ENCODE assay signal across 1 cellular context in genomic region chr5:171899792-171900191, GRCh38.
TF ChIP-seq lines count a peak whose summit lies in the region.

No MANE protein-coding gene starts in this region.

TF ChIP-seq in GM23338, 12 proteins besides CTCF, POLR2A, EP300 and RAD21:
- TF ChIP-seq ZNF462 (CRISPR knock-in tag; IDR thresholded peaks at IDR 0.05) (no peak), ZNF331 (CRISPR knock-in tag; IDR thresholded peaks at IDR 0.05; ENCODE audit: low read depth) (no peak), NANOG (IDR thresholded peaks at IDR 0.05; ENCODE audit: borderline replicate concordance) (no peak), REST (IDR thresholded peaks at IDR 0.05; ENCODE audit: unreplicated experiment) (no peak), JUNB (IDR thresholded peaks at IDR 0.05; ENCODE audit: unreplicated experiment) (no peak), CREB1 (CRISPR knock-in tag; IDR thresholded peaks at IDR 0.05; ENCODE audit: low read depth) (no peak), ZNF114 (CRISPR knock-in tag; IDR thresholded peaks at IDR 0.05) (no peak), EZH2 (IDR thresholded peaks at IDR 0.05; ENCODE audit: low read depth, unreplicated experiment) (no peak), ETS1 (IDR thresholded peaks at IDR 0.05) (no peak), STAT1 (IDR thresholded peaks at IDR 0.05; ENCODE audit: unreplicated experiment) (no peak), POLR2AphosphoS5 (IDR thresholded peaks at IDR 0.05; ENCODE audit: low read depth) (no peak), EZH2phosphoT487 (IDR thresholded peaks at IDR 0.05; ENCODE audit: unreplicated experiment) (no peak)
